Comparison of ENCODE assay signal across 8 cellular contexts in the genomic region with DNA sequence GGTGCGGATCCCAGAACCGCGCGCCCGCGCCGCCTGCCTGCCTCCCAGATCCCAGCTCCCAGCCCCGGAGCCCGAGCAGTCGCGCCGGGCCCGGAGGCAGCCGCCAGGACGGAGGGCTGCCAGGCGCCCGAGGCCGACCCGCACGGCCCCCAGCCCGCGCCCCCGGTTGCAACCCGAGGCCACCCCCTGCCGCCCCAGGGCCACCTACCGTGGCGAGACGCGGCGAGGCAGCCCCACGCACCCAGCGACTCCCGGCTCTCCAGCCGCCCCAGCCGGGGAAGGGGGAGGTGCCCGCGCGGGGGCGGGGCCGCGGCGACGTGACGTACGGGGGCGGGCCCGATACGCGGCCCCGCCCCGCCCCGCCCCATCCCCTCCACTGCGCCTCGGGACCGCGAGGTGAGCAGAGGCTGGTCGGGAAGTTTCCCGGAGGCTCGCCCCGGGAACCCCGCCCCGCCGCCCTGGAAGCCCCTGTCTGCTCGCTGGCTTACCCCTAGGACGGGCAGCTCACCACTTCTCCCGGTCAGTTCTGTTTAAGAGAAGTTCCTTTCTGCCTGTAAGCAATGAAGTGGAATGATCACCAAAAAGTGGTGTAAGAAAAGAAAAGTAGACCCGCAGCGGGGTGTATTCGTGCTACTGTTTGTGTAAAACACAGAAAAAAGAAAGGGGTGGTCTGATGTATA.
A peak's percentile ranks its signal among the peaks of the same experiment; 100 is the strongest.
DNase-seq lines count a peak whose midpoint lies in the region; ATAC-seq lines count a peak whose summit lies in the region.

A gene (minus strand): TSS at position 288 of the 680 bp plus-strand sequence. CDS start 48,502 bp downstream, outside the sequence.

- peaks cover 41% of the 10 kb centered on the region for H3K4me1 ChIP-seq in effector memory CD4-positive, alpha-beta T cell (ENCODE audit: control insufficient read depth, insufficient read depth, low read length, poor library complexity, severe bottlenecking)

- H3K36me3 Mint-ChIP-seq in memory B cell: no peaks in the 10 kb centered on the region

- DNase-seq in SKM-1 treated with dmso at 0.1 percent for 144 hours (lab: John Stamatoyannopoulos, UW; ENCODE audit: unreplicated experiment) (peak; percentile 68), SKM-1 (lab: John Stamatoyannopoulos, UW; ENCODE audit: unreplicated experiment) (no peak), NCI-H748 (lab: John Stamatoyannopoulos, UW; ENCODE audit: unreplicated experiment) (peak; percentile 69), memory B cell (ENCODE audit: low spot score in 2 of 2) (peak; percentile 77 to 79)
- DNase-seq in activated CD8-positive, alpha-beta memory T cell treated with anti-CD3 and anti-CD28 coated beads for 24 hours: peak; percentile 92
- peak; percentile 72 to 74 (median 73) for DNase-seq in effector memory CD4-positive, alpha-beta T cell
- peak; percentile 51 to 69 (median 66) for DNase-seq in stimulated activated CD4-positive, alpha-beta T cell treated with anti-CD3 and anti-CD28 coated beads, TNF-alpha, amount 100 ng/mL, for 48 hours (ENCODE audit: low read depth in 3 of 3)

- ATAC-seq in HG03095 (IDR thresholded peaks at IDR 0.05; ENCODE audit: unreplicated experiment): peak; percentile 69
- peak; percentile 95 for ATAC-seq in memory B cell (ENCODE audit: low read depth)

- no peaks in the 10 kb centered on the region for H3K27me3 ChIP-seq in effector memory CD4-positive, alpha-beta T cell (replicated peaks; ENCODE audit: control insufficient read depth, insufficient read depth, low read length, poor library complexity, severe bottlenecking)

- H3K9me3 Mint-ChIP-seq in memory B cell: peaks cover 2% of the 10 kb centered on the region

- H3K4me3 ChIP-seq in effector memory CD4-positive, alpha-beta T cell (ENCODE audit: insufficient read depth, low read depth, low read length, poor library complexity, severe bottlenecking): peak within 1 kb of the TSS; percentile 86

- H3K36me3 ChIP-seq in effector memory CD4-positive, alpha-beta T cell (ENCODE audit: control insufficient read depth, insufficient read depth, low read length): peaks cover 4% of the 10 kb centered on the region

- peaks cover 33% of the 10 kb centered on the region for H3K4me1 Mint-ChIP-seq in memory B cell

- H3K4me3 Mint-ChIP-seq in memory B cell: peak within 1 kb of the TSS; percentile 95

- peak within 1 kb of the TSS; percentile 92 for H3K27ac Mint-ChIP-seq in memory B cell

- H3K9me3 ChIP-seq in effector memory CD4-positive, alpha-beta T cell (ENCODE audit: control insufficient read depth, low read length): no peaks in the 10 kb centered on the region

- H3K27ac ChIP-seq in effector memory CD4-positive, alpha-beta T cell (ENCODE audit: insufficient read depth, low read length, poor library complexity, severe bottlenecking): peak within 1 kb of the TSS; percentile 62

- no peaks in the 10 kb centered on the region for H3K27me3 Mint-ChIP-seq in memory B cell
